ENCODE assay signal across 1 cellular context in genomic region chr12:118979763-118980406, GRCh38.
TF ChIP-seq lines count a peak whose summit lies in the region.

No MANE protein-coding gene starts in this region.

TF ChIP-seq in endothelial cell of umbilical vein, 7 proteins besides CTCF, POLR2A, EP300 and RAD21 (continued from another document):
- TF ChIP-seq, protein P1, sequence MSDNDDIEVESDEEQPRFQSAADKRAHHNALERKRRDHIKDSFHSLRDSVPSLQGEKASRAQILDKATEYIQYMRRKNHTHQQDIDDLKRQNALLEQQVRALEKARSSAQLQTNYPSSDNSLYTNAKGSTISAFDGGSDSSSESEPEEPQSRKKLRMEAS (IDR thresholded peaks at IDR 0.05; ENCODE audit: insufficient read depth, insufficient read length): no peak
- TF ChIP-seq JUN (IDR thresholded peaks at IDR 0.05; ENCODE audit: borderline replicate concordance, insufficient read depth, insufficient read length, low read depth) (no peak), POLR2AphosphoS5 (IDR thresholded peaks at IDR 0.05; ENCODE audit: insufficient read depth, low read depth, low read length) (no peak), EZH2 (IDR thresholded peaks at IDR 0.05; ENCODE audit: borderline replicate concordance, low read depth, low read length, severe bottlenecking) (no peak), MYC (IDR thresholded peaks at IDR 0.05; ENCODE audit: low read depth, low read length) (no peak), GATA2 (IDR thresholded peaks at IDR 0.05; ENCODE audit: insufficient read depth, insufficient read length, low read depth, low read length) (no peak)
TF ChIP-seq in endothelial cell of umbilical vein: peak in this region for 0.
